Comparison of ENCODE assay signal across 21 cellular contexts in genomic region chr15:52785672-52786406, GRCh38. TPM values are rescaled to one million over a fixed set of nuclear protein-coding genes. Genes with fewer than 3 reads are reported as not detected.
DNase-seq lines count a peak whose midpoint lies in the region; ATAC-seq and TF ChIP-seq lines count a peak whose summit lies in the region.
"Had no signal": no experiment of that assay in that cellular context is flagged by ENCODE, and none has a peak within 500 bp of the region (broad histone marks: within the 10 kb centered on the region; RNA-seq: fewer than 3 reads in every experiment).

No MANE protein-coding gene starts in this region.

- no peaks in the 10 kb centered on the region for H3K36me3 Mint-ChIP-seq in CD4-positive, alpha-beta T cell (ENCODE audit: low read depth)
- H3K36me3 Mint-ChIP-seq in nephron progenitor cell (ENCODE audit: low read depth) = no peaks in the 10 kb centered on the region
- H3K36me3 Mint-ChIP-seq: activated CD8-positive, alpha-beta memory T cell treated with anti-CD3 and anti-CD28 coated beads, Interleukin-2, amount 10 ng/mL, durations not matched to agents 7 days and 5 days had no signal

- CTCF ChIA-PET in CD4-positive, alpha-beta T cell (lab: Charles Lee) = no interaction called here
- CTCF ChIA-PET in RWPE1 (lab: Yijun Ruan, JAX) = no interaction called here

- peaks cover 17% of the 10 kb centered on the region for H3K4me1 ChIP-seq in hepatocyte (ENCODE audit: insufficient read depth)

- no peaks in the 10 kb centered on the region for H3K9me3 ChIP-seq in CD4-positive, alpha-beta T cell (ENCODE audit: control insufficient read depth, low read length)
- H3K9me3 ChIP-seq in hepatocyte (ENCODE audit: low read depth) = no peaks in the 10 kb centered on the region
- H3K9me3 ChIP-seq: esophagus muscularis mucosa had no signal

- intact Hi-C loops in CD4-positive, alpha-beta T cell (cut with DNase I, micrococcal nuclease) = no loop called here
- intact Hi-C loops in lower leg skin (cut with DNase I; ENCODE audit: low total_unique reads) = loop anchor here (10.0 kb wide), 1 partner anchor 409 kb away; no protein-coding TSS in a partner anchor

- no peak for TF ChIP-seq CTCF in CD4-positive, alpha-beta T cell (IDR thresholded peaks at IDR 0.05)
- TF ChIP-seq CTCF in hepatocyte (IDR thresholded peaks at IDR 0.05; ENCODE audit: poor library complexity) (no peak), nephron progenitor cell (IDR thresholded peaks at IDR 0.05) (no peak), lower leg skin (IDR thresholded peaks at IDR 0.05) (no peak), RWPE1 (conservative IDR thresholded peaks at IDR 0.05; ENCODE audit: low read depth) (no peak)

- H3K27ac Mint-ChIP-seq in CD4-positive, alpha-beta T cell = no peak overlapping the region
- H3K27ac Mint-ChIP-seq in nephron progenitor cell = no peak overlapping the region
- H3K27ac Mint-ChIP-seq: activated CD8-positive, alpha-beta memory T cell treated with anti-CD3 and anti-CD28 coated beads, Interleukin-2, amount 10 ng/mL, durations not matched to agents 7 days and 5 days; T-helper 2 cell treated with Interferon-gamma antibody and Interleukin-4, amounts not matched to agents 5 μg/mL and 100 μg/mL, for 36 hours had no signal

- no peaks in the 10 kb centered on the region for H3K79me2 ChIP-seq in hepatocyte
- H3K79me2 ChIP-seq: parathyroid adenoma had no signal

- H3K27me3 Mint-ChIP-seq in CD4-positive, alpha-beta T cell = peaks cover 94% of the 10 kb centered on the region
- H3K27me3 Mint-ChIP-seq in nephron progenitor cell (ENCODE audit: low read depth, poor library complexity) = peaks cover 99% of the 10 kb centered on the region

- H3K4me1 Mint-ChIP-seq in CD4-positive, alpha-beta T cell (ENCODE audit: low read depth) = peaks cover 39% of the 10 kb centered on the region
- H3K4me1 Mint-ChIP-seq in nephron progenitor cell = peaks cover 30% of the 10 kb centered on the region

- no peak for ATAC-seq in CD4-positive, alpha-beta T cell (ENCODE audit: poor library complexity)
- ATAC-seq: activated CD8-positive, alpha-beta memory T cell treated with anti-CD3 and anti-CD28 coated beads, Interleukin-2, amount 10 ng/mL, durations not matched to agents 7 days and 5 days; K562; PC-3 had no signal

- TF ChIP-seq POLR2A in lower leg skin (IDR thresholded peaks at IDR 0.05) = no peak

- WGBS in hepatocyte (ENCODE audit: low lambda C conversion rate, missing lambda C conversion rate) = 5% methylated on average over 27 of the region's 27 CpGs
- WGBS in lower leg skin, 2 donors = 4 to 5% methylated on average over 27 of the region's 27 CpGs

- H3K9me3 Mint-ChIP-seq in CD4-positive, alpha-beta T cell = no peaks in the 10 kb centered on the region
- no peaks in the 10 kb centered on the region for H3K9me3 Mint-ChIP-seq in nephron progenitor cell
- H3K9me3 Mint-ChIP-seq: T-helper 2 cell treated with Interferon-gamma antibody and Interleukin-4, amounts not matched to agents 5 μg/mL and 100 μg/mL, for 36 hours had no signal

- H3K4me3 Mint-ChIP-seq in CD4-positive, alpha-beta T cell = peak overlapping the region; percentile 30
- H3K4me3 Mint-ChIP-seq in nephron progenitor cell = peak overlapping the region; percentile 71
- H3K4me3 Mint-ChIP-seq: activated CD8-positive, alpha-beta memory T cell treated with anti-CD3 and anti-CD28 coated beads, Interleukin-2, amount 10 ng/mL, durations not matched to agents 7 days and 5 days; T-helper 2 cell treated with Interferon-gamma antibody and Interleukin-4, amounts not matched to agents 5 μg/mL and 100 μg/mL, for 36 hours had no signal

- no peaks in the 10 kb centered on the region for H3K9me2 ChIP-seq in hepatocyte (replicated peaks; ENCODE audit: insufficient read depth)

- H3K4me3 ChIP-seq in H7 (ENCODE audit: insufficient read depth, low read depth, low read length) (peak overlapping the region; percentile 25), hepatocyte (no peak overlapping the region), lower leg skin (ENCODE audit: low read depth, poor library complexity, severe bottlenecking) (no peak overlapping the region)
- H3K4me3 ChIP-seq: K562 had no signal

- POLR2A ChIA-PET in CD4-positive, alpha-beta T cell (lab: Charles Lee) = no interaction called here
- POLR2A ChIA-PET in RWPE1 (lab: Yijun Ruan, JAX; ENCODE audit: low non-redundant PET) = no interaction called here

- H4K20me1 ChIP-seq in hepatocyte (ENCODE audit: insufficient read depth, poor library complexity, severe bottlenecking) = no peaks in the 10 kb centered on the region

- H3K36me3 ChIP-seq in H7 (replicated peaks; ENCODE audit: control insufficient read depth, insufficient read depth, low read length) = no peaks in the 10 kb centered on the region
- no peaks in the 10 kb centered on the region for H3K36me3 ChIP-seq in hepatocyte (replicated peaks; ENCODE audit: insufficient read depth, low read depth)
- H3K36me3 ChIP-seq: esophagus muscularis mucosa had no signal

- DNase-seq in CD4-positive, alpha-beta T cell = no peak
- peak; percentile 59 for DNase-seq in H7
- DNase-seq in hepatocyte (ENCODE audit: low spot score) = no peak
- peak; percentile 33 for DNase-seq in nephron progenitor cell
- DNase-seq in lower leg skin (ENCODE audit: low spot score in 2 of 2) = no peak
- no peak for DNase-seq in RWPE1 (ENCODE audit: low spot score)
- no peak for DNase-seq in activated gamma-delta T cell (lab: John Stamatoyannopoulos, UW)
- DNase-seq: activated CD8-positive, alpha-beta memory T cell treated with anti-CD3 and anti-CD28 coated beads, Interleukin-2, amount 10 ng/mL, durations not matched to agents 7 days and 5 days; activated naive CD4-positive, alpha-beta T cell; dermis blood vessel endothelial cell; MV-4-11; NCI-H2029; PC-3; stimulated activated CD4-positive, alpha-beta T cell treated with anti-CD3 and anti-CD28 coated beads, Interleukin-4, amount 100 ng/mL, for 1 hour had no signal

- H3K27ac ChIP-seq in CD4-positive, alpha-beta T cell (ENCODE audit: low read depth, low read length) = no peak overlapping the region
- H3K27ac ChIP-seq in hepatocyte (no peak overlapping the region), RWPE1 (no peak overlapping the region)
- H3K27ac ChIP-seq: esophagus muscularis mucosa, parathyroid adenoma had no signal

- H3K4me2 ChIP-seq in hepatocyte = peak overlapping the region; percentile 79

- peaks cover 93% of the 10 kb centered on the region for H3K27me3 ChIP-seq in CD4-positive, alpha-beta T cell (ENCODE audit: control insufficient read depth, insufficient read depth, low read length)
- H3K27me3 ChIP-seq in H7 (ENCODE audit: control insufficient read depth, insufficient read depth, low read length) (peaks cover 78% of the 10 kb centered on the region), hepatocyte (peaks cover 92% of the 10 kb centered on the region)

- H2AFZ ChIP-seq in hepatocyte = no peak overlapping the region
- H2AFZ ChIP-seq: parathyroid adenoma had no signal

RNA-seq across cellular contexts. Expression of gene ONECUT1, which starts 4.3 kb away (rescaled TPM):
- total RNA-seq in CD4-positive, alpha-beta T cell = not detected
- 8.0 and 25.0 TPM in 2 replicates for total RNA-seq in H7 (2014; rRNA removed; shearing (Covaris generic))
- total RNA-seq in hepatocyte (9.5 and 15.2 TPM in 2 replicates), lower leg skin (not detected)
- polyA plus RNA-seq in hepatocyte = 3.9 and 5.9 TPM in 2 replicates
- total RNA-seq: activated CD8-positive, alpha-beta memory T cell treated with anti-CD3 and anti-CD28 coated beads, Interleukin-2, amount 10 ng/mL, durations not matched to agents 7 days and 5 days; dermis blood vessel endothelial cell; esophagus muscularis mucosa; glomerular endothelial cell; K562; PC-3; skeletal muscle tissue; temporal lobe had no signal
- polyA plus RNA-seq: K562 had no signal

Comparison
In these comparisons a context has a peak if more than half of its experiments do, and no peak if none do; other contexts are left out.
1. DNase-seq: peak in H7 (single experiment) and nephron progenitor cell (single experiment); none in CD4-positive, alpha-beta T cell (0 of 10), hepatocyte (single experiment), lower leg skin (0 of 2), RWPE1 (single experiment) and activated gamma-delta T cell (single experiment).